In genomic region chrX:45295587-45295986, GRCh38 we compare ENCODE assay signal across 13 cellular contexts.
DNase-seq lines count a peak whose midpoint lies in the region; ATAC-seq and TF ChIP-seq lines count a peak whose summit lies in the region.
"Had no signal": no experiment of that assay in that cellular context is flagged by ENCODE, and none has a peak within 500 bp of the region (broad histone marks: within the 10 kb centered on the region; RNA-seq: fewer than 3 reads in every experiment).

No MANE protein-coding gene starts in this region.

- intact Hi-C loops in activated CD4-positive, alpha-beta memory T cell treated with anti-CD3 and anti-CD28 coated beads for 36 hours (cut with micrococcal nuclease): no loop called here

- TF ChIP-seq CTCF in HEK293 (tag by site-specific recombination; IDR thresholded peaks at IDR 0.05): no peak
- TF ChIP-seq CTCF in fibroblast of pulmonary artery (IDR thresholded peaks at IDR 0.05; ENCODE audit: low read length, missing control alignments): no peak
- TF ChIP-seq CTCF in glutamatergic neuron (IDR thresholded peaks at IDR 0.05; ENCODE audit: partially characterized antibody, unreplicated experiment): no peak

- no peak overlapping the region for H3K27ac ChIP-seq in HEK293 (ENCODE audit: extremely low read depth, low read depth, low read length)
- H3K27ac ChIP-seq: left ventricle myocardium inferior had no signal

- no peaks in the 10 kb centered on the region for H3K4me1 Mint-ChIP-seq in glutamatergic neuron (ENCODE audit: low read depth, unreplicated experiment)
- H3K4me1 Mint-ChIP-seq in activated CD4-positive, alpha-beta memory T cell treated with anti-CD3 and anti-CD28 coated beads for 36 hours (ENCODE audit: low read depth): no peaks in the 10 kb centered on the region

- no peaks in the 10 kb centered on the region for H3K36me3 Mint-ChIP-seq in glutamatergic neuron (ENCODE audit: unreplicated experiment)
- no peaks in the 10 kb centered on the region for H3K36me3 Mint-ChIP-seq in activated CD4-positive, alpha-beta memory T cell treated with anti-CD3 and anti-CD28 coated beads for 36 hours

- POLR2A ChIA-PET in HEK293 (lab: Yijun Ruan, JAX): no interaction called here
- POLR2A ChIA-PET in activated CD4-positive, alpha-beta memory T cell treated with anti-CD3 and anti-CD28 coated beads for 36 hours (lab: Charles Lee): no interaction called here

- H3K4me3 ChIP-seq in HEK293 (ENCODE audit: low read depth, low read length) (no peak overlapping the region), fibroblast of pulmonary artery (replicated peaks; ENCODE audit: low read depth, low read length) (no peak overlapping the region)
- H3K4me3 ChIP-seq: left ventricle myocardium inferior, smooth muscle cell had no signal

- DNase-seq in ACHN: peak; percentile 71
- DNase-seq in RPMI7951 (ENCODE audit: low read depth): peak; percentile 86
- peak; percentile 11 for DNase-seq in fibroblast of pulmonary artery (ENCODE audit: low read depth)
- no peak for DNase-seq in glutamatergic neuron
- no peak for DNase-seq in activated CD4-positive, alpha-beta memory T cell treated with anti-CD3 and anti-CD28 coated beads for 36 hours
- no peak for DNase-seq in NCI-H345 (lab: John Stamatoyannopoulos, UW)
- DNase-seq: activated T-cell treated with anti-CD3 and anti-CD28 coated beads, Interleukin-2, amount 50 U/mL, for 4 hours; left ventricle myocardium inferior; T-helper 1 cell had no signal

- peaks cover 10% of the 10 kb centered on the region for H3K4me1 ChIP-seq in HEK293 (ENCODE audit: control insufficient read depth, insufficient read depth, low read length)

- CTCF ChIA-PET in HEK293 (lab: Yijun Ruan, JAX): no interaction called here
- CTCF ChIA-PET in activated CD4-positive, alpha-beta memory T cell treated with anti-CD3 and anti-CD28 coated beads for 36 hours (lab: Charles Lee): no interaction called here

- in situ Hi-C loops in ACHN (cut with HindIII; ENCODE audit: low pct_ligation_motif_present, low pct_unique_long_range_greater_than_20kb, low sequenced_read_pairs): no loop called here

- H3K27me3 Mint-ChIP-seq in glutamatergic neuron (ENCODE audit: unreplicated experiment): no peaks in the 10 kb centered on the region
- H3K27me3 Mint-ChIP-seq in activated CD4-positive, alpha-beta memory T cell treated with anti-CD3 and anti-CD28 coated beads for 36 hours: no peaks in the 10 kb centered on the region
- H3K27me3 Mint-ChIP-seq: stimulated activated naive CD8-positive, alpha-beta T cell treated with anti-CD3 and anti-CD28 coated beads, Interleukin-15, Interleukin-2, amounts not matched to agents 100 ng/mL and 50 ng/mL, for 24 hours had no signal

- no peaks in the 10 kb centered on the region for H3K9me3 ChIP-seq in HEK293 (ENCODE audit: control insufficient read depth, insufficient read depth, low read depth, low read length)
- H3K9me3 ChIP-seq: left ventricle myocardium inferior had no signal

- H3K4me3 Mint-ChIP-seq in glutamatergic neuron (ENCODE audit: unreplicated experiment): no peak overlapping the region
- no peak overlapping the region for H3K4me3 Mint-ChIP-seq in activated CD4-positive, alpha-beta memory T cell treated with anti-CD3 and anti-CD28 coated beads for 36 hours
- H3K4me3 Mint-ChIP-seq: activated T-cell treated with anti-CD3 and anti-CD28 coated beads, Interleukin-2, amount 50 U/mL, for 4 hours; stimulated activated naive CD8-positive, alpha-beta T cell treated with anti-CD3 and anti-CD28 coated beads, Interleukin-15, Interleukin-2, amounts not matched to agents 100 ng/mL and 50 ng/mL, for 24 hours had no signal

- no peak for ATAC-seq in HG03457 (IDR thresholded peaks at IDR 0.05; ENCODE audit: unreplicated experiment)
- ATAC-seq: activated T-cell treated with anti-CD3 and anti-CD28 coated beads, Interleukin-2, amount 50 U/mL, for 4 hours had no signal

- no peak overlapping the region for H3K27ac Mint-ChIP-seq in glutamatergic neuron (ENCODE audit: unreplicated experiment)
- no peak overlapping the region for H3K27ac Mint-ChIP-seq in activated CD4-positive, alpha-beta memory T cell treated with anti-CD3 and anti-CD28 coated beads for 36 hours
- H3K27ac Mint-ChIP-seq: stimulated activated naive CD8-positive, alpha-beta T cell treated with anti-CD3 and anti-CD28 coated beads, Interleukin-15, Interleukin-2, amounts not matched to agents 100 ng/mL and 50 ng/mL, for 24 hours had no signal

- H3K36me3 ChIP-seq in HEK293 (ENCODE audit: control insufficient read depth in 2 of 2, insufficient read depth in 1 of 2, low read length in 2 of 2): no peaks in the 10 kb centered on the region
- H3K36me3 ChIP-seq: left ventricle myocardium inferior had no signal

- no peaks in the 10 kb centered on the region for H3K9me3 Mint-ChIP-seq in glutamatergic neuron (ENCODE audit: unreplicated experiment)
- H3K9me3 Mint-ChIP-seq in activated CD4-positive, alpha-beta memory T cell treated with anti-CD3 and anti-CD28 coated beads for 36 hours: no peaks in the 10 kb centered on the region
- H3K9me3 Mint-ChIP-seq: activated T-cell treated with anti-CD3 and anti-CD28 coated beads, Interleukin-2, amount 50 U/mL, for 4 hours; stimulated activated naive CD8-positive, alpha-beta T cell treated with anti-CD3 and anti-CD28 coated beads, Interleukin-15, Interleukin-2, amounts not matched to agents 100 ng/mL and 50 ng/mL, for 24 hours had no signal

TF ChIP-seq in HEK293, 187 proteins besides CTCF, POLR2A, EP300 and RAD21 (continues in another document):
- peak; percentile 41; the same call in 1 of the 2 replicates for TF ChIP-seq PRDM6 (tag by site-specific recombination; IDR thresholded peaks at IDR 0.05)
- no peak for TF ChIP-seq ZNF354C (tag by site-specific recombination; IDR thresholded peaks at IDR 0.05; ENCODE audit: borderline replicate concordance, low read depth)
- TF ChIP-seq HOXD13 (CRISPR knock-in tag; IDR thresholded peaks at IDR 0.05; ENCODE audit: borderline replicate concordance): peak; percentile 79; the same call in 1 of the 2 replicates
- TF ChIP-seq GLIS1 (tag by site-specific recombination; IDR thresholded peaks at IDR 0.05): peak; percentile 48
- no peak for TF ChIP-seq BCL11B (tag by site-specific recombination; IDR thresholded peaks at IDR 0.05; ENCODE audit: low read depth)
- no peak for TF ChIP-seq YY2 (tag by site-specific recombination; IDR thresholded peaks at IDR 0.05)
- 0 out of 2 replicates have a peak, but pooled peaks have one; percentile 29 for TF ChIP-seq ZNF18 (tag by site-specific recombination; IDR thresholded peaks at IDR 0.05)
- TF ChIP-seq ZSCAN4 (tag by site-specific recombination; IDR thresholded peaks at IDR 0.05): no peak
- TF ChIP-seq ZIC2 (tag by site-specific recombination; IDR thresholded peaks at IDR 0.05): 0 out of 2 replicates have a peak, but pooled peaks have one; percentile 19
- peak; percentile 26; the same call in 1 of the 2 replicates for TF ChIP-seq HIC1 (tag by site-specific recombination; IDR thresholded peaks at IDR 0.05)

Comparison
In these comparisons a context has a peak if more than half of its experiments do, and no peak if none do; other contexts are left out.
1. DNase-seq: peak in ACHN (single experiment), RPMI7951 (single experiment) and fibroblast of pulmonary artery (single experiment); none in glutamatergic neuron (single experiment), activated CD4-positive, alpha-beta memory T cell treated with anti-CD3 and anti-CD28 coated beads for 36 hours (single experiment) and NCI-H345 (single experiment).